In the genomic region with DNA sequence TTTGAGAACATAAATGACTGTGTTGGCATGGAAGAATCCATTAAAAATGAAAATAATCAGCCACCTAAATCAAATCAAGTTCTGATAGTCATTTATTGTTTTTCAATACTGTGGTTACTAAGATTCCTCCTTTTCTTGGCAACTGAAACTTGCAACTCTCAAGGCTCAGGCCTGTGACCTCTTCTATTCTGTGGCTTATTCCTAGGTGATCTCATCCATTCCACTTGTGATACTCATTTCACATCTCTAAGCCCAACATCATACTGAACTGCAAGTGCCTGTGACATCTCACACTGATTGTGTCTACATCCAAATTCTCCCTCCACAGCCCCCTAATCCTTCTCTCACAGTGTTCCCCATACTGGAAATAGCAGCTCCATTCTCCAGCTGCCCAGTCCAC, we compare ENCODE assay signal across 24 cellular contexts. TPM values are rescaled to one million over a fixed set of nuclear protein-coding genes. Genes with fewer than 3 reads are reported as not detected.
DNase-seq lines count a peak whose midpoint lies in the region; ATAC-seq and TF ChIP-seq lines count a peak whose summit lies in the region.
"Had no signal": no experiment of that assay in that cellular context is flagged by ENCODE, and none has a peak within 500 bp of the region (broad histone marks: within the 10 kb centered on the region; RNA-seq: fewer than 3 reads in every experiment).

No MANE protein-coding gene starts in this region.

- DNase-seq in AG08396 (ENCODE audit: low spot score), result peak; percentile 68
- peak; percentile 56 for DNase-seq in HFFc6
- DNase-seq in astrocyte of the cerebellum (ENCODE audit: low read depth), result peak; percentile 44
- DNase-seq in kidney epithelial cell (ENCODE audit: low read depth), result peak; percentile 62
- DNase-seq in adrenal gland, result no peak
- DNase-seq: activated CD4-positive, alpha-beta T cell treated with anti-CD3 and anti-CD28 coated beads, Interleukin-2, amount 50 U/mL, for 1 hour; activated T-cell treated with anti-CD3 and anti-CD28 coated beads, Interleukin-2, amount 50 U/mL, for 24 hours; amniotic stem cell; DMS 273 treated with DMSO at 0.1 percent for 48 hours; dorsolateral prefrontal cortex; H7; lower lobe of right lung; NCI-H1105; NK-92 treated with Interleukin-12 subunit alpha and Interleukin-12 subunit beta, amount 100 ng/mL, for 24 hours; right cardiac atrium; SJCRH30; stimulated activated CD4-positive, alpha-beta T cell treated with anti-CD3 and anti-CD28 coated beads, Interleukin-4, amount 100 ng/mL, for 24 hours; T1000 had no signal

- TF ChIP-seq CTCF in HFFc6 (IDR thresholded peaks at IDR 0.05), result no peak
- no peak for TF ChIP-seq CTCF in astrocyte of the cerebellum (IDR thresholded peaks at IDR 0.05; ENCODE audit: low read depth, low read length, missing control alignments)
- TF ChIP-seq CTCF in kidney epithelial cell (IDR thresholded peaks at IDR 0.05; ENCODE audit: insufficient read depth, low read length, poor library complexity, severe bottlenecking), result no peak
- TF ChIP-seq CTCF in adrenal gland (IDR thresholded peaks at IDR 0.05), result no peak

- no peaks in the 10 kb centered on the region for H3K9me3 Mint-ChIP-seq in HFFc6
- H3K9me3 Mint-ChIP-seq: activated T-cell treated with anti-CD3 and anti-CD28 coated beads, Interleukin-2, amount 50 U/mL, for 24 hours; type B pancreatic cell had no signal

- no peak overlapping the region for H3K27ac ChIP-seq in adrenal gland
- H3K27ac ChIP-seq: BLaER1, dorsolateral prefrontal cortex, lower lobe of right lung, SJCRH30 had no signal

- no peaks in the 10 kb centered on the region for H3K9me3 ChIP-seq in adrenal gland (replicated peaks in 1 of 3)
- H3K9me3 ChIP-seq: lower lobe of right lung, SJCRH30 had no signal

- no peaks in the 10 kb centered on the region for H3K36me3 ChIP-seq in kidney epithelial cell (ENCODE audit: control insufficient read depth, insufficient read depth, low read length)
- H3K36me3 ChIP-seq in adrenal gland (replicated peaks in 1 of 2), result no peaks in the 10 kb centered on the region
- H3K36me3 ChIP-seq: BLaER1, lower lobe of right lung, SJCRH30 had no signal

- H3K36me3 Mint-ChIP-seq in HFFc6 (ENCODE audit: low read depth), result no peaks in the 10 kb centered on the region
- H3K36me3 Mint-ChIP-seq: type B pancreatic cell had no signal

- in situ Hi-C loops in astrocyte of the cerebellum (cut with HindIII; ENCODE audit: low sequenced_read_pairs), result no loop called here

- ATAC-seq in HG03460 (IDR thresholded peaks at IDR 0.05; ENCODE audit: unreplicated experiment) (no peak), GM21423 (IDR thresholded peaks at IDR 0.05; ENCODE audit: unreplicated experiment) (no peak), HG03520 (IDR thresholded peaks at IDR 0.05; ENCODE audit: unreplicated experiment) (no peak)
- ATAC-seq: lower lobe of right lung, right cardiac atrium had no signal

- H3K4me1 ChIP-seq in adrenal gland (replicated peaks in 1 of 2), result peaks cover 8 to 17% of the 10 kb centered on the region in 2 donors
- H3K4me1 ChIP-seq: BLaER1 had no signal

- H3K4me3 ChIP-seq in astrocyte of the cerebellum (ENCODE audit: low read depth, low read length) (no peak overlapping the region), kidney epithelial cell (ENCODE audit: low read depth, low read length) (no peak overlapping the region), adrenal gland (no peak overlapping the region)
- H3K4me3 ChIP-seq: BLaER1, dorsolateral prefrontal cortex, lower lobe of right lung, SJCRH30 had no signal

- intact Hi-C loops in adrenal gland (cut with DNase I), result no loop called here

- H3K4me1 Mint-ChIP-seq in HFFc6 (ENCODE audit: low read depth), result peaks cover 27% of the 10 kb centered on the region

- H3K4me3 Mint-ChIP-seq in HFFc6, result no peak overlapping the region
- H3K4me3 Mint-ChIP-seq: activated T-cell treated with anti-CD3 and anti-CD28 coated beads, Interleukin-2, amount 50 U/mL, for 24 hours; neural crest cell; type B pancreatic cell had no signal

- TF ChIP-seq POLR2A in adrenal gland (IDR thresholded peaks at IDR 0.05), result no peak

- peaks cover 31% of the 10 kb centered on the region for H3K27me3 Mint-ChIP-seq in HFFc6 (ENCODE audit: insufficient read depth)

- H3K27me3 ChIP-seq in kidney epithelial cell (ENCODE audit: control insufficient read depth, insufficient read depth, low read length), result no peaks in the 10 kb centered on the region
- H3K27me3 ChIP-seq in adrenal gland, result no peaks in the 10 kb centered on the region
- H3K27me3 ChIP-seq: BLaER1, SJCRH30 had no signal

- H3K27ac Mint-ChIP-seq in HFFc6, result no peak overlapping the region
- H3K27ac Mint-ChIP-seq: activated T-cell treated with anti-CD3 and anti-CD28 coated beads, Interleukin-2, amount 50 U/mL, for 24 hours; type B pancreatic cell had no signal

RNA-seq across cellular contexts. Expression of a gene that starts 4.8 kb away (rescaled TPM):
- 1 to 10 TPM in 4 of 6 experiments, not detected in 2; 1.3 to 3.0 (median 2.1) TPM for total RNA-seq in HFFc6 (2021; fragmentation: NEBNext Ultra II Directional; extraction: Animal tissue kit (Norgen Biotek cat#: 25700))
- total RNA-seq in kidney epithelial cell (9.4 and 10.8 TPM in 2 replicates), adrenal gland (10 to 100 TPM in 7 of 8 donors, 1 to 10 TPM in 1; 7.6 to 48.4 (median 30.3) TPM)
- polyA plus RNA-seq in adrenal gland, result 1 to 10 TPM; 4.5 to 8.4 (median 5.1) TPM
- total RNA-seq: SJCRH30 had no signal

Comparison
In these comparisons a context has a peak if more than half of its experiments do, and no peak if none do; other contexts are left out.
1. DNase-seq: peak in AG08396 (single experiment), HFFc6 (single experiment), astrocyte of the cerebellum (single experiment) and kidney epithelial cell (single experiment); none in adrenal gland (0 of 7).